ENCODE assay signal across 8 cellular contexts in genomic region chr3:171162986-171163723, GRCh38.
A peak's percentile ranks its signal among the peaks of the same experiment; 100 is the strongest.
DNase-seq lines count a peak whose midpoint lies in the region; ATAC-seq, FAIRE-seq and TF ChIP-seq lines count a peak whose summit lies in the region.
"Had no signal": no experiment of that assay in that cellular context is flagged by ENCODE, and none has a peak within 500 bp of the region (broad histone marks: within the 10 kb centered on the region; RNA-seq: fewer than 3 reads in every experiment).

No MANE protein-coding gene starts in this region.

- in situ Hi-C loops in GM12878 (cut with MboI), result no loop called here

- no peak overlapping the region for H3K9ac ChIP-seq in GM12878 (ENCODE audit: control insufficient read depth, insufficient read depth, low read length)

- H3K4me1 Mint-ChIP-seq in naive thymus-derived CD4-positive, alpha-beta T cell, result peaks cover 9 to 25% (median 19%) of the 10 kb centered on the region in 7 donors

- H3K36me3 ChIP-seq in GM12878 (ENCODE audit: control insufficient read depth in 2 of 2, insufficient read depth in 2 of 2, low read length in 1 of 2), result peaks cover 13 to 45% of the 10 kb centered on the region in 2 experiments
- peaks cover 8 to 79% (median 14%) of the 10 kb centered on the region in 3 experiments for H3K36me3 ChIP-seq in naive thymus-derived CD4-positive, alpha-beta T cell (ENCODE audit: control insufficient read depth in 2 of 3, insufficient read depth in 3 of 3, low read length in 3 of 3)
- peaks cover 0 to 4% of the 10 kb centered on the region in 2 donors for H3K36me3 ChIP-seq in aorta (ENCODE audit: control insufficient read depth in 1 of 2, insufficient read depth in 2 of 2, low read length in 1 of 2)

- H3K27me3 ChIP-seq in GM12878 (replicated peaks in 1 of 2; ENCODE audit: control insufficient read depth in 2 of 2, insufficient read depth in 2 of 2, low read length in 1 of 2) (no peaks in the 10 kb centered on the region), aorta (ENCODE audit: control insufficient read depth in 1 of 2, insufficient read depth in 2 of 2, low read length in 1 of 2) (no peaks in the 10 kb centered on the region)
- H3K27me3 ChIP-seq in naive thymus-derived CD4-positive, alpha-beta T cell (ENCODE audit: control insufficient read depth in 2 of 2, insufficient read depth in 2 of 2, low read length in 2 of 2), result no peaks in the 10 kb centered on the region

- H3K27ac Mint-ChIP-seq in naive thymus-derived CD4-positive, alpha-beta T cell, result peak overlapping the region in 1 of 9 donors; percentile 56

- no peak for TF ChIP-seq POLR2A in GM12878 (IDR thresholded peaks at IDR 0.05; ENCODE audit: low read depth, low read length)

- no peak overlapping the region for H3K4me3 Mint-ChIP-seq in naive thymus-derived CD4-positive, alpha-beta T cell

- peak; percentile 60 for DNase-seq in GM10248 (ENCODE audit: extremely low spot score)
- no peak for DNase-seq in GM12878 (ENCODE audit: low read depth, low spot score)
- DNase-seq in naive thymus-derived CD4-positive, alpha-beta T cell, result peak in 7 of 9 donors; percentile 19 to 51 (median 47)
- DNase-seq in head of caudate nucleus, result no peak
- DNase-seq in aorta, result no peak
- DNase-seq: stimulated activated CD4-positive, alpha-beta T cell treated with anti-CD3 and anti-CD28 coated beads, Interleukin-12 subunit alpha, Interleukin-12 subunit beta, amount 100 ng/mL, for 4 hours had no signal

- peaks cover 14% of the 10 kb centered on the region for H3K4me1 ChIP-seq in GM12878 (ENCODE audit: control insufficient read depth, insufficient read depth, low read length)
- H3K4me1 ChIP-seq in naive thymus-derived CD4-positive, alpha-beta T cell (ENCODE audit: control insufficient read depth in 2 of 2, insufficient read depth in 2 of 2, low read length in 2 of 2), result no peaks in the 10 kb centered on the region
- no peaks in the 10 kb centered on the region for H3K4me1 ChIP-seq in aorta (ENCODE audit: control insufficient read depth in 1 of 2, insufficient read depth in 2 of 2, low read length in 2 of 2)

- peaks cover 0 to 12% (median 3%) of the 10 kb centered on the region in 11 donors for H3K9me3 Mint-ChIP-seq in naive thymus-derived CD4-positive, alpha-beta T cell

- TF ChIP-seq EP300 in Ishikawa (IDR thresholded peaks at IDR 0.05; ENCODE audit: borderline replicate concordance), result no peak
- TF ChIP-seq EP300 in GM12878 (IDR thresholded peaks at IDR 0.05; ENCODE audit: borderline replicate concordance in 1 of 2, control insufficient read depth in 1 of 2, low read depth in 2 of 2, low read length in 2 of 2), result no peak

- no peaks in the 10 kb centered on the region for H4K20me1 ChIP-seq in GM12878 (ENCODE audit: control insufficient read depth, insufficient read depth)

- SMC1A ChIA-PET in GM12878 (lab: Charles Lee; ENCODE audit: uncharacterized antibody, unreplicated experiment), result interaction anchor here (0.6 to 1.8 kb wide), 20 partner anchors 10 to 403 kb away, joined by 3 to 19 read pairs (median 3); no protein-coding TSS in a partner anchor

- no peaks in the 10 kb centered on the region for H3K79me2 ChIP-seq in GM12878 (ENCODE audit: control insufficient read depth, insufficient read depth, low read length)

- no peaks in the 10 kb centered on the region for H3K27me3 Mint-ChIP-seq in naive thymus-derived CD4-positive, alpha-beta T cell

- TF ChIP-seq CTCF in GM10248 (IDR thresholded peaks at IDR 0.05; ENCODE audit: control extremely low read depth, extremely low read depth, low read depth, missing control alignments) (peak; percentile 74), GM12878 (IDR thresholded peaks at IDR 0.05 in 2 of 3, conservative IDR thresholded peaks at IDR 0.05 in 1 of 3; ENCODE audit: control insufficient read depth in 2 of 3, extremely low read depth in 1 of 3, insufficient read depth in 1 of 3, low read depth in 3 of 3, low read length in 3 of 3) (peak; percentile 58 to 87 (median 63); a peak in 5 of 6 replicates)

- ATAC-seq in GM12878 (peak; percentile 50), GM18511 (IDR thresholded peaks at IDR 0.05; ENCODE audit: unreplicated experiment) (no peak), aorta (ENCODE audit: low FRiP score) (no peak)
- peak; percentile 55 for ATAC-seq in naive thymus-derived CD4-positive, alpha-beta T cell

- peaks cover 29 to 87% (median 79%) of the 10 kb centered on the region in 5 donors for H3K36me3 Mint-ChIP-seq in naive thymus-derived CD4-positive, alpha-beta T cell

- no peak overlapping the region for H3K4me2 ChIP-seq in GM12878 (ENCODE audit: control insufficient read depth, insufficient read depth)

- no peak for FAIRE-seq in GM12878 (lab: Jason Lieb, UNC)

- TF ChIP-seq RAD21 in Ishikawa (IDR thresholded peaks at IDR 0.05; ENCODE audit: low read depth) (peak; percentile 55), GM12878 (IDR thresholded peaks at IDR 0.05; ENCODE audit: insufficient read depth, low read depth, low read length) (peak; percentile 77)

- H3K9me3 ChIP-seq in GM12878 (replicated peaks; ENCODE audit: control insufficient read depth, insufficient read depth, low read length) (peaks cover 2% of the 10 kb centered on the region; the same call in 2 of the 3 replicates), aorta (ENCODE audit: control insufficient read depth, low read length) (no peaks in the 10 kb centered on the region)
- H3K9me3 ChIP-seq in naive thymus-derived CD4-positive, alpha-beta T cell (ENCODE audit: control insufficient read depth in 2 of 3, low read length in 3 of 3), result no peaks in the 10 kb centered on the region

- CTCF ChIA-PET in GM10248 (lab: Yijun Ruan, JAX), result interaction anchor here (0.6 to 2.2 kb wide), 24 partner anchors 8 to 432 kb away, joined by 3 to 44 read pairs (median 3); no protein-coding TSS in a partner anchor
- CTCF ChIA-PET in GM12878 (lab: Yijun Ruan, JAX), result interaction anchor here (0.6 to 2.7 kb wide), 46 partner anchors 8 to 776 kb away, joined by 3 to 37 read pairs (median 4); no protein-coding TSS in a partner anchor
- CTCF ChIA-PET in naive thymus-derived CD4-positive, alpha-beta T cell (lab: Charles Lee), result interaction anchor here (0.7 to 1.6 kb wide), 10 partner anchors 8 to 609 kb away, joined by 3 to 16 read pairs (median 3); no protein-coding TSS in a partner anchor

- POLR2A ChIA-PET in GM10248 (lab: Yijun Ruan, JAX), result no interaction called here
- POLR2A ChIA-PET in GM12878 (lab: Charles Lee), result interaction anchor here (0.5 kb wide), 2 partner anchors 149 to 690 kb away, joined by 3 to 8 read pairs; no protein-coding TSS in a partner anchor
- POLR2A ChIA-PET in naive thymus-derived CD4-positive, alpha-beta T cell (lab: Charles Lee), result interaction anchor here (0.5 to 0.6 kb wide), 3 partner anchors 298 to 411 kb away, joined by 3 read pairs; no protein-coding TSS in a partner anchor

- H3K27ac ChIP-seq in GM12878 (ENCODE audit: control insufficient read depth, insufficient read depth) (no peak overlapping the region; the same call in 1 of the 2 replicates), aorta (ENCODE audit: low read depth in 1 of 2, low read length in 2 of 2) (no peak overlapping the region)
- no peak overlapping the region for H3K27ac ChIP-seq in naive thymus-derived CD4-positive, alpha-beta T cell (ENCODE audit: low read depth, low read length)

- RAD21 ChIA-PET in GM12878 (lab: Charles Lee; ENCODE audit: unreplicated experiment), result interaction anchor here (1.1 to 1.5 kb wide), 2 partner anchors 92 to 403 kb away, joined by 5 to 18 read pairs; no protein-coding TSS in a partner anchor

- no TSS peak for BruUV-seq in GM12878 (replicated peaks; lab: Mats Ljungman, UMichigan)

- intact Hi-C loops in GM12878 (cut with micrococcal nuclease; ENCODE audit: unreplicated experiment), result loop anchor here (1.0 to 5.0 kb wide), 3 partner anchors 289 to 403 kb away; no protein-coding TSS in a partner anchor
- intact Hi-C loops in naive thymus-derived CD4-positive, alpha-beta T cell (cut with micrococcal nuclease), result loop anchor here (1.0 to 10.0 kb wide), 5 partner anchors 198 to 1182 kb away; partner anchors contain the start of gene TNIK (in 2 of the 2)
- intact Hi-C loops in head of caudate nucleus (cut with DNase I), result no loop called here
- intact Hi-C loops in aorta (cut with DNase I), result loop anchor here in 1 of 2 donors (5.0 kb wide), 1 partner anchor 404 kb away; no protein-coding TSS in a partner anchor

- H3K4me3 ChIP-seq in GM12878 (no peak overlapping the region), aorta (ENCODE audit: low read length in 2 of 2) (no peak overlapping the region)
- no peak overlapping the region for H3K4me3 ChIP-seq in naive thymus-derived CD4-positive, alpha-beta T cell (ENCODE audit: low read length)

- no peak overlapping the region for H2AFZ ChIP-seq in GM12878 (ENCODE audit: control insufficient read depth, low read depth, low read length)

TF ChIP-seq in Ishikawa, 13 proteins besides CTCF, POLR2A, EP300 and RAD21 (continues in another document):
- TF ChIP-seq CREB1 (IDR thresholded peaks at IDR 0.05; ENCODE audit: low read depth), result no peak
- no peak for TF ChIP-seq NFIC (IDR thresholded peaks at IDR 0.05)
- no peak for TF ChIP-seq YY1 (IDR thresholded peaks at IDR 0.05; ENCODE audit: low read depth)
- no peak for TF ChIP-seq FOXM1 (IDR thresholded peaks at IDR 0.05; ENCODE audit: borderline replicate concordance, low read depth)
- TF ChIP-seq TEAD4 (IDR thresholded peaks at IDR 0.05), result no peak
- no peak for TF ChIP-seq USF1 (IDR thresholded peaks at IDR 0.05)
- TF ChIP-seq CEBPB (IDR thresholded peaks at IDR 0.05), result no peak

TF ChIP-seq in GM12878, 131 proteins besides CTCF, POLR2A, EP300 and RAD21 (continues in another document):
- TF ChIP-seq IRF4 (IDR thresholded peaks at IDR 0.05; ENCODE audit: low read depth, low read length) (peak; percentile 54; the same call in 1 of the 2 replicates), FOS (IDR thresholded peaks at IDR 0.05; ENCODE audit: borderline replicate concordance, extremely low read depth, insufficient read length) (no peak), RELB (IDR thresholded peaks at IDR 0.05; ENCODE audit: low read depth) (no peak), CBX5 (IDR thresholded peaks at IDR 0.05; ENCODE audit: low read depth) (0 out of 2 replicates have a peak, but pooled peaks have one; percentile 49), ZNF24 (IDR thresholded peaks at IDR 0.05) (0 out of 2 replicates have a peak, but pooled peaks have one; percentile 9)

Comparison
In these comparisons a context has a peak if more than half of its experiments do, and no peak if none do; other contexts are left out.
1. DNase-seq: peak in GM10248 (single experiment) and naive thymus-derived CD4-positive, alpha-beta T cell (7 of 9); none in GM12878 (single experiment), head of caudate nucleus (0 of 42) and aorta (0 of 2).
2. ATAC-seq: peak in GM12878 (single experiment) and naive thymus-derived CD4-positive, alpha-beta T cell (single experiment); none in GM18511 (single experiment) and aorta (single experiment).